22 cellular contexts compared by ENCODE assay signal in the genomic region with DNA sequence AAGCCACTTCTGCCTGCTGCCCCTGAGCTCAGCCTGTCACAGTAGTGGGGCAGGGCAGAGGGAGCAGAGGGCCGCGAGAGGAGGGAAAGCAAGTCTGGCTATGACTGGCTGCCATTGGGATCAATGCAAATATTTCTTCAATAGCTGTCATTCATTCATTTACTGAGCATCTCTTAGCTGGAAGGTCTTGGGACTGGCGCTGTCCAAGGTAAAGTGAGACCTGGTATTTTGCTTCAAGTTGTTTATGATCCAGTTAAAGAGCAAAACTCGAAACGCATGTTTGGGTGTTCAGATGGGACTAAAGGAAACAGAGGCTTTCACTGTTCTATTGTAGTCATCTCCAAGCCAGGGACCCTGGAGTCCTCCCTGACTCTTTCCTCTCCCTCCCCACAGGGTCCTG. TPM values are rescaled to one million over a fixed set of nuclear protein-coding genes. Genes with fewer than 3 reads are reported as not detected.
DNase-seq lines count a peak whose midpoint lies in the region; ATAC-seq, FAIRE-seq and TF ChIP-seq lines count a peak whose summit lies in the region.
"Had no signal": no experiment of that assay in that cellular context is flagged by ENCODE, and none has a peak within 500 bp of the region (broad histone marks: within the 10 kb centered on the region; RNA-seq: fewer than 3 reads in every experiment).

No MANE protein-coding gene starts in this region.

- no peak overlapping the region for H3K4me3 ChIP-seq in A549
- H3K4me3 ChIP-seq: dorsolateral prefrontal cortex, heart right ventricle had no signal

- no peak for FAIRE-seq in A549 (lab: Jason Lieb, UNC)
- FAIRE-seq: endothelial cell of umbilical vein had no signal

- POLR2A ChIA-PET in A549 (lab: Yijun Ruan, JAX): no interaction called here

- 22% methylated on average over 5 of the region's 5 CpGs for WGBS in A549 (ENCODE audit: missing lambda C conversion rate)

- H3K4me1 ChIP-seq in A549: no peaks in the 10 kb centered on the region

- H3K27ac ChIP-seq in A549: no peak overlapping the region
- H3K27ac ChIP-seq: 22Rv1, dorsolateral prefrontal cortex, heart right ventricle had no signal

- no peak for TF ChIP-seq POLR2A in A549 (IDR thresholded peaks at IDR 0.05; ENCODE audit: low read length)

- TF ChIP-seq EP300 in A549 (IDR thresholded peaks at IDR 0.05) (no peak), Ishikawa (IDR thresholded peaks at IDR 0.05; ENCODE audit: borderline replicate concordance) (no peak)

- no peaks in the 10 kb centered on the region for H3K9me3 ChIP-seq in A549
- H3K9me3 ChIP-seq: heart right ventricle had no signal

- TF ChIP-seq RAD21 in A549 (conservative IDR thresholded peaks at IDR 0.05 in 1 of 2, IDR thresholded peaks at IDR 0.05 in 1 of 2) (no peak), Ishikawa (IDR thresholded peaks at IDR 0.05; ENCODE audit: low read depth) (no peak)

- DNase-seq in NCI-H1092 (lab: John Stamatoyannopoulos, UW) (peak; percentile 57), NCI-H1092 treated with DMSO at 0.1 percent for 48 hours (lab: John Stamatoyannopoulos, UW) (no peak), A549 (ENCODE audit: low read depth in 1 of 2, low spot score in 1 of 2) (no peak), dermis blood vessel endothelial cell (peak; percentile 6), medulla oblongata (ENCODE audit: extremely low spot score) (no peak), foreskin melanocyte (no peak)
- DNase-seq: activated CD4-positive, alpha-beta T cell treated with anti-CD3 and anti-CD28 coated beads, Interleukin-2, amount 50 U/mL, for 48 hours; activated CD8-positive, alpha-beta memory T cell treated with anti-CD3 and anti-CD28 coated beads, Interleukin-2, amount 50 U/mL, for 4 hours; aorta; CD8-positive, alpha-beta T cell; DMS53; dorsolateral prefrontal cortex; H7; heart right ventricle; left cardiac atrium; naive thymus-derived CD4-positive, alpha-beta T cell; occipital lobe; OCI-M1 had no signal

- H3K4me2 ChIP-seq in A549: no peak overlapping the region

- no peak for ATAC-seq in A549
- ATAC-seq in HG02610 (IDR thresholded peaks at IDR 0.05; ENCODE audit: unreplicated experiment): no peak
- ATAC-seq: CD8-positive, alpha-beta T cell; heart right ventricle; left cardiac atrium; naive thymus-derived CD4-positive, alpha-beta T cell had no signal

- CTCF ChIA-PET in A549 (lab: Yijun Ruan, JAX): no interaction called here

- TF ChIP-seq CTCF in A549 (IDR thresholded peaks at IDR 0.05): no peak

TF ChIP-seq in A549, 52 proteins besides CTCF, POLR2A, EP300 and RAD21:
- TF ChIP-seq, protein P1, sequence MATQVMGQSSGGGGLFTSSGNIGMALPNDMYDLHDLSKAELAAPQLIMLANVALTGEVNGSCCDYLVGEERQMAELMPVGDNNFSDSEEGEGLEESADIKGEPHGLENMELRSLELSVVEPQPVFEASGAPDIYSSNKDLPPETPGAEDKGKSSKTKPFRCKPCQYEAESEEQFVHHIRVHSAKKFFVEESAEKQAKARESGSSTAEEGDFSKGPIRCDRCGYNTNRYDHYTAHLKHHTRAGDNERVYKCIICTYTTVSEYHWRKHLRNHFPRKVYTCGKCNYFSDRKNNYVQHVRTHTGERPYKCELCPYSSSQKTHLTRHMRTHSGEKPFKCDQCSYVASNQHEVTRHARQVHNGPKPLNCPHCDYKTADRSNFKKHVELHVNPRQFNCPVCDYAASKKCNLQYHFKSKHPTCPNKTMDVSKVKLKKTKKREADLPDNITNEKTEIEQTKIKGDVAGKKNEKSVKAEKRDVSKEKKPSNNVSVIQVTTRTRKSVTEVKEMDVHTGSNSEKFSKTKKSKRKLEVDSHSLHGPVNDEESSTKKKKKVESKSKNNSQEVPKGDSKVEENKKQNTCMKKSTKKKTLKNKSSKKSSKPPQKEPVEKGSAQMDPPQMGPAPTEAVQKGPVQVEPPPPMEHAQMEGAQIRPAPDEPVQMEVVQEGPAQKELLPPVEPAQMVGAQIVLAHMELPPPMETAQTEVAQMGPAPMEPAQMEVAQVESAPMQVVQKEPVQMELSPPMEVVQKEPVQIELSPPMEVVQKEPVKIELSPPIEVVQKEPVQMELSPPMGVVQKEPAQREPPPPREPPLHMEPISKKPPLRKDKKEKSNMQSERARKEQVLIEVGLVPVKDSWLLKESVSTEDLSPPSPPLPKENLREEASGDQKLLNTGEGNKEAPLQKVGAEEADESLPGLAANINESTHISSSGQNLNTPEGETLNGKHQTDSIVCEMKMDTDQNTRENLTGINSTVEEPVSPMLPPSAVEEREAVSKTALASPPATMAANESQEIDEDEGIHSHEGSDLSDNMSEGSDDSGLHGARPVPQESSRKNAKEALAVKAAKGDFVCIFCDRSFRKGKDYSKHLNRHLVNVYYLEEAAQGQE (IDR thresholded peaks at IDR 0.05): peak; percentile 72
- TF ChIP-seq FOSL2 (IDR thresholded peaks at IDR 0.05) (no peak), FOSL2 (CRISPR knock-in tag; IDR thresholded peaks at IDR 0.05) (no peak)

TF ChIP-seq in Ishikawa, 13 proteins besides CTCF, POLR2A, EP300 and RAD21:
- TF ChIP-seq, protein P1 (IDR thresholded peaks at IDR 0.05; ENCODE audit: low read depth): peak; percentile 89
- TF ChIP-seq CEBPB (IDR thresholded peaks at IDR 0.05): no peak

RNA-seq across cellular contexts. Expression of a gene that starts 47.1 kb away (rescaled TPM):
- polyA plus RNA-seq in A549 (2011; rRNA removed) (13.8 and 15.2 TPM in 2 replicates), A549 (2017; fragmentation: RNase III; extraction: RNeasy Plus Mini Kit Qiagen cat#74134 plus additional on column Dnase treatment) (11.0 to 11.9 TPM (median 11.4 TPM) in 3 replicates)
- polyA plus RNA-seq in A549 (2012; cell fraction: cytosol; rRNA removed): 4.7 and 4.8 TPM in 2 replicates
- polyA plus RNA-seq in A549 (2012; cell fraction: nucleus; rRNA removed): 3.0 and 5.1 TPM in 2 replicates
- 10.9 and 13.2 TPM in 2 replicates for polyA minus RNA-seq in A549 (2011; rRNA and poly(A)+ RNA removed)
- 14.3 and 16.8 TPM in 2 replicates for total RNA-seq in dermis blood vessel endothelial cell

RNA-seq across cellular contexts. Expression of a gene that starts 56.9 kb away (rescaled TPM):
- polyA plus RNA-seq in A549 (2011; rRNA removed) (0.32 and 0.36 TPM in 2 replicates), A549 (2017; fragmentation: RNase III; extraction: RNeasy Plus Mini Kit Qiagen cat#74134 plus additional on column Dnase treatment) (0.39 to 0.42 TPM (median 0.42 TPM) in 3 replicates)
- polyA plus RNA-seq in A549 (2012; cell fraction: cytosol; rRNA removed): 0.56 and 0.82 TPM in 2 replicates
- 1.00 and 1.8 TPM in 2 replicates for polyA plus RNA-seq in A549 (2012; cell fraction: nucleus; rRNA removed)
- 0.10 and 0.54 TPM in 2 replicates for polyA minus RNA-seq in A549 (2011; rRNA and poly(A)+ RNA removed)
- 0.51 and 1.3 TPM in 2 replicates for total RNA-seq in dermis blood vessel endothelial cell
- total RNA-seq: CD8-positive, alpha-beta T cell; naive thymus-derived CD4-positive, alpha-beta T cell had no signal
- polyA plus RNA-seq: naive thymus-derived CD4-positive, alpha-beta T cell had no signal

Comparison
In these comparisons a context has a peak if more than half of its experiments do, and no peak if none do; other contexts are left out.
1. DNase-seq: peak in NCI-H1092 (single experiment) and dermis blood vessel endothelial cell (single experiment); none in NCI-H1092 treated with DMSO at 0.1 percent for 48 hours (single experiment), A549 (0 of 2), medulla oblongata (single experiment) and foreskin melanocyte (single experiment).